6 cellular contexts compared by ENCODE assay signal in genomic region chr15:26001201-26001600, GRCh38.
"Had no signal": no experiment of that assay in that cellular context is flagged by ENCODE, and none has a peak within 500 bp of the region (broad histone marks: within the 10 kb centered on the region; RNA-seq: fewer than 3 reads in every experiment).

No MANE protein-coding gene starts in this region.

- H3K4me3 Mint-ChIP-seq: IgD-negative memory B cell had no signal

- H3K4me1 Mint-ChIP-seq: IgD-negative memory B cell had no signal

- DNase-seq: IMR-90, KBM-7 had no signal

- H3K27ac ChIP-seq: HL-60 had no signal

- H3K27ac Mint-ChIP-seq: IgD-negative memory B cell had no signal

- H3K4me3 ChIP-seq: K562 had no signal

- H3K27me3 Mint-ChIP-seq: IgD-negative memory B cell had no signal

- ATAC-seq: HepG2, K562 had no signal
